Comparison of ENCODE assay signal across 20 cellular contexts in the genomic region with DNA sequence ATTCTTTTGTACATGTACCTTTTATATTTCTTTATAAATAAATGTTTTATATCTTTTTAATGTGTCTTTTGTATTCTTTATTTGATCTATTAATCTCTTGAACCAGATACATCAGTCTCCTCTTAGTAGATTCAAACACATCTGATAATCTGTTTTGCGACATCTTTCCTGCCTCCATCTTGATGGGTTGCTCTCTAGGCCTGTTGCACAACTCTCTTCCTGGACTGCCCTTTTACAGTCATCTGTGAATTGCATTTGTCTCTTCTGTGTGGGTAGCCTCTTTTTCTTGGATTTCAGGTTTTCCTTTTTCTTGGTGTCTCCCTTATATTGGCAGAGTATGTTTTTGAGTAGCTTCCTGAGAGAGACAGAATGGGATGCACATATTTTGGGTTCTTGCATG. TPM values are rescaled to one million over a fixed set of nuclear protein-coding genes. Genes with fewer than 3 reads are reported as not detected.
DNase-seq lines count a peak whose midpoint lies in the region; ATAC-seq and TF ChIP-seq lines count a peak whose summit lies in the region.
"Had no signal": no experiment of that assay in that cellular context is flagged by ENCODE, and none has a peak within 500 bp of the region (broad histone marks: within the 10 kb centered on the region; RNA-seq: fewer than 3 reads in every experiment).

No MANE protein-coding gene starts in this region.

- H3K9me3 ChIP-seq in neutrophil (no peaks in the 10 kb centered on the region), tibial artery (no peaks in the 10 kb centered on the region)
- H3K9me3 ChIP-seq: adrenal gland, gastroesophageal sphincter had no signal

- DNase-seq in GF-D8 (lab: John Stamatoyannopoulos, UW) (peak; percentile 56), NCI-H226 (peak; percentile 29), cardiac fibroblast (ENCODE audit: low read depth in 2 of 2) (peak; percentile 31 to 50), WTC11 (ENCODE audit: low spot score) (no peak), tibial artery (no peak)
- DNase-seq in activated effector memory CD4-positive, alpha-beta T cell treated with anti-CD3 and anti-CD28 coated beads, Interleukin-2, amount 50 U/mL, for 16 hours, result no peak
- DNase-seq: adrenal gland, Karpas-422, left ventricle myocardium superior, NCI-H146, posterior cingulate gyrus, T-helper 2 cell had no signal

- H3K4me3 Mint-ChIP-seq in WTC11, result no peak overlapping the region

- H3K36me3 ChIP-seq in neutrophil (peaks cover 3% of the 10 kb centered on the region), tibial artery (peaks cover 0 to 1% (median 0%) of the 10 kb centered on the region in 3 donors)
- H3K36me3 ChIP-seq: adrenal gland, gastroesophageal sphincter had no signal

- no peak overlapping the region for H3K27ac Mint-ChIP-seq in WTC11
- H3K27ac Mint-ChIP-seq: activated T-helper 2 cell treated with anti-CD3 and anti-CD28 coated beads, Interferon-gamma antibody, Interleukin-2, Interleukin-4, amounts not matched to agents 10 μg/mL and 5 μg/mL and 100 μg/mL, durations not matched to agents 14 hours and 24 hours and 36 hours had no signal

- peaks cover 15% of the 10 kb centered on the region for H3K36me3 Mint-ChIP-seq in WTC11

- TF ChIP-seq CTCF in cardiac fibroblast (IDR thresholded peaks at IDR 0.05; ENCODE audit: low read depth, low read length) (no peak), neutrophil (IDR thresholded peaks at IDR 0.05) (no peak), WTC11 (IDR thresholded peaks at IDR 0.05) (no peak), tibial artery (IDR thresholded peaks at IDR 0.05) (no peak)

- POLR2A ChIA-PET in WTC11 (lab: Charles Lee), result no interaction called here

- intact Hi-C loops in tibial artery (cut with DNase I; ENCODE audit: low total_unique reads), result no loop called here

- no peaks in the 10 kb centered on the region for H3K9me3 Mint-ChIP-seq in WTC11
- H3K9me3 Mint-ChIP-seq: activated T-helper 2 cell treated with anti-CD3 and anti-CD28 coated beads, Interferon-gamma antibody, Interleukin-2, Interleukin-4, amounts not matched to agents 10 μg/mL and 5 μg/mL and 100 μg/mL, durations not matched to agents 14 hours and 24 hours and 36 hours had no signal

- H3K27me3 ChIP-seq in neutrophil (no peaks in the 10 kb centered on the region), tibial artery (no peaks in the 10 kb centered on the region)
- H3K27me3 ChIP-seq: adrenal gland, gastroesophageal sphincter had no signal

- ATAC-seq in HG03378 (IDR thresholded peaks at IDR 0.05; ENCODE audit: unreplicated experiment) (no peak), WTC11 (no peak)
- ATAC-seq: activated CD4-positive, CD25-positive, alpha-beta regulatory T cell treated with anti-CD3 and anti-CD28 coated beads, Interleukin-2, amount 50 U/mL, for 24 hours; gastroesophageal sphincter; HCT116; left ventricle myocardium superior; Right ventricle myocardium inferior had no signal

- H3K27ac ChIP-seq in neutrophil (peak overlapping the region; percentile 63), tibial artery (no peak overlapping the region)
- H3K27ac ChIP-seq: adrenal gland, C4-2B, gastroesophageal sphincter had no signal

- H3K4me1 ChIP-seq in neutrophil (ENCODE audit: control insufficient read depth in 1 of 2, insufficient read depth in 1 of 2, low read depth in 1 of 2, low read length in 1 of 2) (peaks cover 33 to 36% of the 10 kb centered on the region in 2 experiments), tibial artery (peaks cover 0 to 23% (median 10%) of the 10 kb centered on the region in 4 donors)

- H3K27me3 Mint-ChIP-seq in WTC11 (ENCODE audit: low read depth), result no peaks in the 10 kb centered on the region

- CTCF ChIA-PET in WTC11 (lab: Charles Lee), result no interaction called here

- peaks cover 8% of the 10 kb centered on the region for H3K4me1 Mint-ChIP-seq in WTC11

- H3K4me3 ChIP-seq in cardiac fibroblast (replicated peaks in 1 of 2; ENCODE audit: low read depth in 2 of 2, low read length in 2 of 2), result no peak overlapping the region
- H3K4me3 ChIP-seq in neutrophil (ENCODE audit: low read depth in 1 of 2, low read length in 1 of 2), result peak overlapping the region in 1 of 2 experiments; percentile 0
- H3K4me3 ChIP-seq in tibial artery, result no peak overlapping the region
- H3K4me3 ChIP-seq: adrenal gland, gastroesophageal sphincter had no signal

TF ChIP-seq in WTC11, 78 proteins besides CTCF, POLR2A, EP300 and RAD21 (continues in another document):
- TF ChIP-seq, protein P1, sequence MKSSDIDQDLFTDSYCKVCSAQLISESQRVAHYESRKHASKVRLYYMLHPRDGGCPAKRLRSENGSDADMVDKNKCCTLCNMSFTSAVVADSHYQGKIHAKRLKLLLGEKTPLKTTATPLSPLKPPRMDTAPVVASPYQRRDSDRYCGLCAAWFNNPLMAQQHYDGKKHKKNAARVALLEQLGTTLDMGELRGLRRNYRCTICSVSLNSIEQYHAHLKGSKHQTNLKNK (CRISPR knock-in tag; IDR thresholded peaks at IDR 0.05), result no peak
- TF ChIP-seq, protein P2, sequence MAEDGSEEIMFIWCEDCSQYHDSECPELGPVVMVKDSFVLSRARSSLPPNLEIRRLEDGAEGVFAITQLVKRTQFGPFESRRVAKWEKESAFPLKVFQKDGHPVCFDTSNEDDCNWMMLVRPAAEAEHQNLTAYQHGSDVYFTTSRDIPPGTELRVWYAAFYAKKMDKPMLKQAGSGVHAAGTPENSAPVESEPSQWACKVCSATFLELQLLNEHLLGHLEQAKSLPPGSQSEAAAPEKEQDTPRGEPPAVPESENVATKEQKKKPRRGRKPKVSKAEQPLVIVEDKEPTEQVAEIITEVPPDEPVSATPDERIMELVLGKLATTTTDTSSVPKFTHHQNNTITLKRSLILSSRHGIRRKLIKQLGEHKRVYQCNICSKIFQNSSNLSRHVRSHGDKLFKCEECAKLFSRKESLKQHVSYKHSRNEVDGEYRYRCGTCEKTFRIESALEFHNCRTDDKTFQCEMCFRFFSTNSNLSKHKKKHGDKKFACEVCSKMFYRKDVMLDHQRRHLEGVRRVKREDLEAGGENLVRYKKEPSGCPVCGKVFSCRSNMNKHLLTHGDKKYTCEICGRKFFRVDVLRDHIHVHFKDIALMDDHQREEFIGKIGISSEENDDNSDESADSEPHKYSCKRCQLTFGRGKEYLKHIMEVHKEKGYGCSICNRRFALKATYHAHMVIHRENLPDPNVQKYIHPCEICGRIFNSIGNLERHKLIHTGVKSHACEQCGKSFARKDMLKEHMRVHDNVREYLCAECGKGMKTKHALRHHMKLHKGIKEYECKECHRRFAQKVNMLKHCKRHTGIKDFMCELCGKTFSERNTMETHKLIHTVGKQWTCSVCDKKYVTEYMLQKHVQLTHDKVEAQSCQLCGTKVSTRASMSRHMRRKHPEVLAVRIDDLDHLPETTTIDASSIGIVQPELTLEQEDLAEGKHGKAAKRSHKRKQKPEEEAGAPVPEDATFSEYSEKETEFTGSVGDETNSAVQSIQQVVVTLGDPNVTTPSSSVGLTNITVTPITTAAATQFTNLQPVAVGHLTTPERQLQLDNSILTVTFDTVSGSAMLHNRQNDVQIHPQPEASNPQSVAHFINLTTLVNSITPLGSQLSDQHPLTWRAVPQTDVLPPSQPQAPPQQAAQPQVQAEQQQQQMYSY (CRISPR knock-in tag; IDR thresholded peaks at IDR 0.05), result no peak
- no peak for TF ChIP-seq IRF2 (CRISPR knock-in tag; IDR thresholded peaks at IDR 0.05; ENCODE audit: borderline replicate concordance, low read depth)
- no peak for TF ChIP-seq RORB (CRISPR knock-in tag; IDR thresholded peaks at IDR 0.05)
- TF ChIP-seq TP53 (CRISPR knock-in tag; IDR thresholded peaks at IDR 0.05), result no peak
- no peak for TF ChIP-seq TEAD1 (CRISPR knock-in tag; IDR thresholded peaks at IDR 0.05)
- TF ChIP-seq, protein P3, sequence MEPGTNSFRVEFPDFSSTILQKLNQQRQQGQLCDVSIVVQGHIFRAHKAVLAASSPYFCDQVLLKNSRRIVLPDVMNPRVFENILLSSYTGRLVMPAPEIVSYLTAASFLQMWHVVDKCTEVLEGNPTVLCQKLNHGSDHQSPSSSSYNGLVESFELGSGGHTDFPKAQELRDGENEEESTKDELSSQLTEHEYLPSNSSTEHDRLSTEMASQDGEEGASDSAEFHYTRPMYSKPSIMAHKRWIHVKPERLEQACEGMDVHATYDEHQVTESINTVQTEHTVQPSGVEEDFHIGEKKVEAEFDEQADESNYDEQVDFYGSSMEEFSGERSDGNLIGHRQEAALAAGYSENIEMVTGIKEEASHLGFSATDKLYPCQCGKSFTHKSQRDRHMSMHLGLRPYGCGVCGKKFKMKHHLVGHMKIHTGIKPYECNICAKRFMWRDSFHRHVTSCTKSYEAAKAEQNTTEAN (CRISPR knock-in tag; IDR thresholded peaks at IDR 0.05), result no peak
- TF ChIP-seq, protein P4, sequence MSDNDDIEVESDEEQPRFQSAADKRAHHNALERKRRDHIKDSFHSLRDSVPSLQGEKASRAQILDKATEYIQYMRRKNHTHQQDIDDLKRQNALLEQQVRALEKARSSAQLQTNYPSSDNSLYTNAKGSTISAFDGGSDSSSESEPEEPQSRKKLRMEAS (CRISPR knock-in tag; IDR thresholded peaks at IDR 0.05), result no peak
- TF ChIP-seq GTF2I (CRISPR knock-in tag; conservative IDR thresholded peaks at IDR 0.05), result no peak
- no peak for TF ChIP-seq JAZF1 (CRISPR knock-in tag; IDR thresholded peaks at IDR 0.05)
- TF ChIP-seq ZNF219 (CRISPR knock-in tag; IDR thresholded peaks at IDR 0.05; ENCODE audit: borderline replicate concordance), result no peak
- TF ChIP-seq, protein P5, sequence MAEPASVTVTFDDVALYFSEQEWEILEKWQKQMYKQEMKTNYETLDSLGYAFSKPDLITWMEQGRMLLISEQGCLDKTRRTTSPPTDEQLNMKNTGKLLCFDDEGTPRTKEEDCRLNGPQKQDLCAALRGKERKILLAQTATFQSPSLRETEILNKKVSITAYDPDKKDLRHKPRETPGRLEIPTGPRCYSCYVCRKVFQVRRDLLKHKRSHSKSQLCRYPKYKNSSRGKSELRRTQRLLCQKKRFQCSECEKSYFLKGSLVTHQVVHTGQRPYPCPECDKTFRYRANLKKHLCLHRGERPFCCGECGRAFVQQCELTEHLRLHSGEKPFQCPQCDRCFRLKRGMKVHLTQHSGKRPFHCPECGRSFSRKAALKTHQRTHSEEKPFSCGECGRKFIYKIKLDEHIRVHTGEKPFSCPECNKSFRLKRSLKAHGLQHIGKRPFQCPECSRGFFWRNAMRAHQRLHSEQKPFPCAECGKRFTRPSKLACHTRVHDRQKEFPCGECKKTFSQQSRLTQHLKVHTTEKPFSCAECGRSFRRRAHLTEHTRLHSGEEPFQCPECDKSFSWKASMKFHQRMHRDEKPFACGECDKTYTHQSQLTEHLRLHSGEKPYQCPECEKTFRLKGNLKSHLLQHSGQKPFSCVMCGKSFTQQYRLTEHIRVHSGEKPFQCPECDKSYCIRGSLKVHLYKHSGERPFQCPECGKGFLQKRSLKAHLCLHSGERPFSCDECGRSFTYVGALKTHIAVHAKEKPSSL (CRISPR knock-in tag; conservative IDR thresholded peaks at IDR 0.05), result no peak

RNA-seq across cellular contexts. Expression of a gene that starts 6.2 kb away (rescaled TPM):
- total RNA-seq in WTC11 (2021), result 25.3 to 35.1 TPM (median 32.5 TPM) in 3 replicates

Comparison
In these comparisons a context has a peak if more than half of its experiments do, and no peak if none do; other contexts are left out.
1. DNase-seq: peak in GF-D8 (single experiment), NCI-H226 (single experiment) and cardiac fibroblast (2 of 2); none in WTC11 (single experiment), tibial artery (0 of 2) and activated effector memory CD4-positive, alpha-beta T cell treated with anti-CD3 and anti-CD28 coated beads, Interleukin-2, amount 50 U/mL, for 16 hours (single experiment).